In the genomic region with DNA sequence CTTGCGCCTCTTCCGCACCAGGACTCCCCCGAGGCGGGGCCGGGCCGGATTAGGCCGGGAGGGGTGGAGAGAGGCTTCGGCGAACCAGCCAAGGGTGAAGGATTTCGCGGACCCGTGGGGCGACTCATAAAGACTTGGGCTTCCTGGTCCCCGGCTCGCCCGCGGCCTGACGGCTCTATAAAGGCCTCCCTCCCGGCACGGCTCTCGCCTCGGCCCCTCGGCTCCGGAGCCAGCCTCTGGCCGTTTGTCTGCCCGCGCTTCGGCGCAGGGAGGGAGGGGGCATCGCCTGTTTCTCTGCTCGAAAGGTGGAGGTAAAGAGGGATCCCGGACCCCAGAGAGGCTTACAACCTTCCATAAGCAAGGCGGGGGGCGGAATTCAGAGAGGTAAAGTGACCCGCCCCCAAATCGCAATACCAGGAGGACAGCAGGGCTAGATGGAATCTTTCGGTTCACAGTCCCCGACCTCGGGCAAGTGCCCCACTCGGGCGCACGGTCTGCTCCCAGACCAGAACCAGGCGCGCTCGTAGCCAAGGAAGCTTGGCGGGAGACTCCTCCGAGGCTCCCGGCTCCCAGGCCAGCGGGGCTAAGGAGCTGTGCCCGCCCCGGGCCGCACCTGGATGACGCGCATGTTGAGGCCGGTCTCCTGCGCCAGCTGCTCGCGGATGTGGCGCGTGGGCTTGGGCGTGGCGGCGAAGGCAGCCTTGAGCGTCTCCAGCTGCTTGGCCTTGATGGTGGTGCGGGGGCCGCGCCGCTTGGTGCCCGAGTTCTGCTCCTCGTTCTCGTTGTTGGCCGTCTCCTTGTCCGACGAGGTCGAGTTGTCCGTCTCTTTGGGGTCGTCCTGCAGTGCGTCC, we compare ENCODE assay signal across 10 cellular contexts. TPM values are rescaled to one million over a fixed set of nuclear protein-coding genes. Genes with fewer than 3 reads are reported as not detected.
A peak's percentile ranks its signal among the peaks of the same experiment; 100 is the strongest.
DNase-seq lines count a peak whose midpoint lies in the region; ATAC-seq and TF ChIP-seq lines count a peak whose summit lies in the region.
"Had no signal": no experiment of that assay in that cellular context is flagged by ENCODE, and none has a peak within 500 bp of the region (broad histone marks: within the 10 kb centered on the region; RNA-seq: fewer than 3 reads in every experiment).

No MANE protein-coding gene starts in this region.

- H3K36me3 ChIP-seq in heart right ventricle (no peaks in the 10 kb centered on the region), mammary epithelial cell (ENCODE audit: insufficient read depth, low read length) (no peaks in the 10 kb centered on the region), urinary bladder (ENCODE audit: insufficient read depth) (no peaks in the 10 kb centered on the region)

- WGBS in heart right ventricle, 2 donors, result 1% methylated on average over 76 to 78 of the region's 78 CpGs
- WGBS in mammary epithelial cell (ENCODE audit: low coverage, missing lambda C conversion rate), result 1% methylated on average over 26 of the region's 78 CpGs
- under 1% methylated on average over 78 of the region's 78 CpGs for whole genome bisulfite sequencing in urinary bladder

- peak overlapping the region; percentile 56 for H3K4me3 Mint-ChIP-seq in memory B cell

- no peaks in the 10 kb centered on the region for H3K79me2 ChIP-seq in mammary epithelial cell (ENCODE audit: insufficient read depth, low read length)

- DNase-seq in heart right ventricle (no peak), Right ventricle myocardium superior (no peak), mammary epithelial cell (peak; percentile 39), memory B cell (ENCODE audit: low spot score in 2 of 2) (no peak), medulla oblongata (ENCODE audit: extremely low spot score) (no peak)
- DNase-seq: activated CD4-positive, CD25-positive, alpha-beta regulatory T cell treated with anti-CD3 and anti-CD28 coated beads, Interleukin-2, amount 50 U/mL, for 72 hours; NCI-H2227 treated with DMSO at 0.1 percent for 48 hours had no signal

- H3K27me3 Mint-ChIP-seq in memory B cell, result peaks cover 36% of the 10 kb centered on the region

- H3K9me3 Mint-ChIP-seq in memory B cell, result no peaks in the 10 kb centered on the region

- peak overlapping the region; percentile 82 for H2AFZ ChIP-seq in mammary epithelial cell (ENCODE audit: low read depth, low read length)

- H3K4me3 ChIP-seq in heart right ventricle (peak overlapping the region; percentile 4 to 50 (median 43)), mammary epithelial cell (replicated peaks in 1 of 3; ENCODE audit: insufficient read depth in 1 of 3, low read depth in 2 of 3, low read length in 3 of 3) (peak overlapping the region; percentile 46 to 54 (median 50)), urinary bladder (ENCODE audit: low read depth, low read length) (peak overlapping the region; percentile 29)

- dilution Hi-C loops in mammary epithelial cell (cut with HindIII; ENCODE audit: low sequenced_read_pairs), result no loop called here

- ATAC-seq in heart right ventricle, result no peak
- no peak for ATAC-seq in Right ventricle myocardium superior (ENCODE audit: poor library complexity)
- ATAC-seq in memory B cell (ENCODE audit: low read depth), result no peak
- no peak for ATAC-seq in GM18502 (IDR thresholded peaks at IDR 0.05; ENCODE audit: poor library complexity, unreplicated experiment)
- no peak for ATAC-seq in HG03521 (IDR thresholded peaks at IDR 0.05; ENCODE audit: unreplicated experiment)

- H3K9me3 ChIP-seq in heart right ventricle (no peaks in the 10 kb centered on the region), mammary epithelial cell (replicated peaks; ENCODE audit: insufficient read depth, low read length) (no peaks in the 10 kb centered on the region)

- H3K4me1 Mint-ChIP-seq in memory B cell, result peaks cover 17% of the 10 kb centered on the region

- in situ Hi-C loops in mammary epithelial cell (cut with MboI; ENCODE audit: low sequenced_read_pairs in 2 of 2), result loop anchor here (10.0 to 25.0 kb wide), 2 partner anchors 445 to 447 kb away; no protein-coding TSS in a partner anchor

- BruUV-seq in mammary epithelial cell (replicated peaks; lab: Mats Ljungman, UMichigan), result TSS peak; percentile 37

- CTCF ChIA-PET in mammary epithelial cell (lab: Charles Lee; ENCODE audit: low non-redundant PET), result no interaction called here

- TF ChIP-seq CTCF in heart right ventricle (IDR thresholded peaks at IDR 0.05) (no peak), mammary epithelial cell (conservative IDR thresholded peaks at IDR 0.05 in 1 of 2, IDR thresholded peaks at IDR 0.05 in 1 of 2; ENCODE audit: extremely low read depth in 1 of 2, insufficient read depth in 1 of 2, low read depth in 1 of 2, low read length in 2 of 2) (no peak)

- peaks cover 4% of the 10 kb centered on the region for H3K36me3 Mint-ChIP-seq in memory B cell

- H3K4me1 ChIP-seq in heart right ventricle (peaks cover 17 to 61% (median 43%) of the 10 kb centered on the region in 9 donors), mammary epithelial cell (ENCODE audit: insufficient read depth, low read length) (peaks cover 23% of the 10 kb centered on the region), urinary bladder (ENCODE audit: insufficient read depth) (peaks cover 2% of the 10 kb centered on the region)

- H3K9ac ChIP-seq in mammary epithelial cell (ENCODE audit: insufficient read depth, low read length), result no peak overlapping the region

- peaks cover 75 to 100% (median 100%) of the 10 kb centered on the region in 7 donors for H3K27me3 ChIP-seq in heart right ventricle
- H3K27me3 ChIP-seq in mammary epithelial cell (ENCODE audit: insufficient read depth, low read length), result peaks cover 94% of the 10 kb centered on the region

- H3K4me2 ChIP-seq in mammary epithelial cell (ENCODE audit: insufficient read depth, low read depth, low read length), result peak overlapping the region; percentile 93

- intact Hi-C loops in heart right ventricle (cut with DNase I) (no loop called here), Right ventricle myocardium superior (cut with DNase I) (no loop called here), mammary epithelial cell (cut with micrococcal nuclease) (no loop called here)

- H3K27ac Mint-ChIP-seq in memory B cell, result no peak overlapping the region

- no peak overlapping the region for H3K27ac ChIP-seq in heart right ventricle
- no peak overlapping the region for H3K27ac ChIP-seq in mammary epithelial cell (ENCODE audit: insufficient read depth, low read depth, low read length)
- H3K27ac ChIP-seq in urinary bladder (ENCODE audit: low read depth), result no peak overlapping the region

- H4K20me1 ChIP-seq in mammary epithelial cell (ENCODE audit: insufficient read depth, low read length), result no peaks in the 10 kb centered on the region

RNA-seq across cellular contexts. Expression of a gene that starts 3.9 kb away (rescaled TPM):
- total RNA-seq in heart right ventricle, result not detected
- not detected for polyA plus RNA-seq in heart right ventricle
- not detected for total RNA-seq in Right ventricle myocardium superior
- under 1 TPM; 0.49 to 0.67 TPM for total RNA-seq in mammary epithelial cell
- polyA plus RNA-seq in mammary epithelial cell, result 0.17 TPM
- polyA minus RNA-seq in mammary epithelial cell, result not detected
- total RNA-seq in urinary bladder, result not detected
- not detected for polyA plus RNA-seq in urinary bladder

RNA-seq across cellular contexts. Expression of a gene that starts 45.6 kb away (rescaled TPM):
- total RNA-seq in heart right ventricle, result 10 to 100 TPM in 7 of 10 donors, 1 to 10 TPM in 3; 4.0 to 23.4 (median 15.3) TPM
- polyA plus RNA-seq in heart right ventricle, result 1 to 10 TPM; 2.0 to 3.3 TPM
- 6.3 TPM for total RNA-seq in Right ventricle myocardium superior
- 10 to 100 TPM in 1 of 2 donors, 1 to 10 TPM in 1; 5.7 to 10.8 TPM for total RNA-seq in mammary epithelial cell
- polyA plus RNA-seq in mammary epithelial cell, result 6.1 TPM
- 4.7 TPM for polyA minus RNA-seq in mammary epithelial cell
- total RNA-seq in urinary bladder, result 0.48 TPM
- 3.9 TPM for polyA plus RNA-seq in urinary bladder
